25 cellular contexts compared by ENCODE assay signal in the genomic region with DNA sequence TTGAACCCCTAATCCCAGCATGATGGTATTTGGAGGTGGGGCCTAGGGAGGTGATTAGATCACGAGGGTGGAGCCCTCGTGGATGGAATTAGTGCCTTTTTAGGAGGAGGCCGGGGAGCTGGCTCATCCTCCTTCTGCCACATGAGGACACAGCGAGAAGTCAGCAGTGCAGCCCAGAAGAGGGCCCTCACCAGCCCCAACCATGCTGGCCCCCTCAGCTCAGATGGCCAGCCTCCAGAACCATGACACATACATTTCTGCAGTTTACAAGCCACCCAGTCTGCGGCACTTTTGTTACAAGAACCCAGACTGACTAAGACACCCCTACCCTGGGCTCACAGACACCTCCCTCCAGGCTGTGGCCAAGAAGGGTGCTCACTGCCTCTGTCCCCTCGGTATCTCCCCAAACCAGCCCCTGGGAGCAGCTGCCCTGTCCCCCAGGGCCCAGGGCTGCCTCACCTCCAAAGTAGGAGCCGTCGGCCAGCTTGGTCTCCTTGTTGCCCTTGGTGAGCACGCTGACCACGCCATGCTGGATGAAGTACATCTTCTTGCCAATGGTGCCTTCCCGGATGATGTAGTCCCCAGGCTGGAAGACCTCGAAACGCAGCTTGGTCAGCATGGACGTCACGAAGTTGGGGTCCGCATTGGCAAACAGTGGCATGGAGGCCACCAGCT. TPM values are rescaled to one million over a fixed set of nuclear protein-coding genes. Genes with fewer than 3 reads are reported as not detected.
"Had no signal": no experiment of that assay in that cellular context is flagged by ENCODE, and none has a peak within 500 bp of the region (broad histone marks: within the 10 kb centered on the region; RNA-seq: fewer than 3 reads in every experiment).

No MANE protein-coding gene starts in this region.

- H3K4me1 ChIP-seq: esophagus squamous epithelium, prostate gland, tibial nerve had no signal

- H3K27me3 ChIP-seq: ovary had no signal

- FAIRE-seq: colon, urothelium cell line had no signal

- H3K4me3 ChIP-seq: esophagus squamous epithelium, ovary, prostate gland, smooth muscle cell, tibial nerve had no signal

- H3K36me3 ChIP-seq: esophagus squamous epithelium, neutrophil, ovary, prostate gland, tibial nerve had no signal

- H3K9me3 ChIP-seq: esophagus squamous epithelium, neutrophil, ovary, prostate gland had no signal

- H3K4me1 Mint-ChIP-seq: activated naive CD8-positive, alpha-beta T cell treated with anti-CD3 and anti-CD28 coated beads, Interleukin-2, amount 50 U/mL, for 24 hours; central memory CD8-positive, alpha-beta T cell had no signal

- H3K27ac Mint-ChIP-seq: activated naive CD8-positive, alpha-beta T cell treated with anti-CD3 and anti-CD28 coated beads, Interleukin-2, amount 50 U/mL, for 24 hours; activated T-helper 1 cell treated with anti-CD3 and anti-CD28 coated beads, Interleukin-12 subunit alpha, Interleukin-12 subunit beta, Interleukin-2, Interleukin-4 antibody, amounts not matched to agents 30 ng/mL and 10 ng/mL and 1 ng/mL, durations not matched to agents 14 hours and 24 hours and 36 hours; nephron had no signal

- H3K27ac ChIP-seq: esophagus squamous epithelium, neutrophil, ovary, prostate gland, tibial nerve had no signal

- DNase-seq: activated CD4-positive, alpha-beta T cell treated with anti-CD3 and anti-CD28 coated beads for 4 hours; activated CD4-positive, CD25-positive, alpha-beta regulatory T cell; activated CD8-positive, alpha-beta memory T cell treated with anti-CD3 and anti-CD28 coated beads for 24 hours; activated gamma-delta T cell treated with Interleukin-2 at 50 U/mL for 16 hours; activated naive CD4-positive, alpha-beta T cell treated with anti-CD3 and anti-CD28 coated beads, Interleukin-2, amount 50 U/mL, for 16 hours; amygdala; effector CD4-positive, alpha-beta T cell; esophagus squamous epithelium; foreskin melanocyte; retina; stimulated activated naive CD4-positive, alpha-beta T cell had no signal

- H3K9me3 Mint-ChIP-seq: activated naive CD8-positive, alpha-beta T cell treated with anti-CD3 and anti-CD28 coated beads, Interleukin-2, amount 50 U/mL, for 24 hours; activated T-helper 1 cell treated with anti-CD3 and anti-CD28 coated beads, Interleukin-12 subunit alpha, Interleukin-12 subunit beta, Interleukin-2, Interleukin-4 antibody, amounts not matched to agents 30 ng/mL and 10 ng/mL and 1 ng/mL, durations not matched to agents 14 hours and 24 hours and 36 hours; central memory CD8-positive, alpha-beta T cell; nephron; T-helper 2 cell treated with Interferon-gamma antibody and Interleukin-4, amounts not matched to agents 5 μg/mL and 100 μg/mL, for 36 hours had no signal

- H3K4me3 Mint-ChIP-seq: activated naive CD8-positive, alpha-beta T cell treated with anti-CD3 and anti-CD28 coated beads, Interleukin-2, amount 50 U/mL, for 24 hours; central memory CD8-positive, alpha-beta T cell; nephron; T-helper 2 cell treated with Interferon-gamma antibody and Interleukin-4, amounts not matched to agents 5 μg/mL and 100 μg/mL, for 36 hours had no signal

- ATAC-seq: activated naive CD8-positive, alpha-beta T cell treated with anti-CD3 and anti-CD28 coated beads, Interleukin-2, amount 50 U/mL, for 24 hours had no signal

RNA-seq across cellular contexts. Expression of a gene that starts 44.1 kb away (rescaled TPM):
- total RNA-seq: activated T-helper 1 cell treated with anti-CD3 and anti-CD28 coated beads, Interleukin-12 subunit alpha, Interleukin-12 subunit beta, Interleukin-2, Interleukin-4 antibody, amounts not matched to agents 30 ng/mL and 10 ng/mL and 1 ng/mL, durations not matched to agents 14 hours and 24 hours and 36 hours; dermis blood vessel endothelial cell; esophagus squamous epithelium; lung microvascular endothelial cell; ovary; smooth muscle cell; tibial nerve had no signal
